In the genomic region with DNA sequence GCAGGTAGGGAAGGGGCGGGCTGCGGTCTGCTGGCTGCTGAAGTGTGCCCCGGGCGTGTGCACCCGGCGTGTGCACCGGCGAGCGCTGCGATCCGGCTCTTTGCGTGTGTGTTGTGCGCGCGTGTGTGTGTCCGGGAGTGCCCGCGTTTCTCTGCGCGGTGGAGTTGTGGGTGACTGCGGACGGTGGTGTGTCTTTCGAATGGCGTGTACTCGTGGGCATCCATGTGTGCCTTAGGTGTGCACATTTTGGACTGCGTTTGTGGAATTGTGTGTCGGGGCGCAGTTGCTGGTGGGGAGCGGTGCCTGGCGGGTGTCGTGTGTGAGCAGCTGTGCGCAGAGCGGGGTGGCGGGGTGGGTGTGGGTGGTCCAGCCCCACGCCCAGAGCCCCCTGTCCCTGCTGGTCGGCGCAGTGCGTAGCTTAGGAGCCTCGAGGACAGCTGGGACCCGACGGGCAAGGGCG, we compare ENCODE assay signal across 9 cellular contexts. TPM values are rescaled to one million over a fixed set of nuclear protein-coding genes. Genes with fewer than 3 reads are reported as not detected.
DNase-seq lines count a peak whose midpoint lies in the region; ATAC-seq, FAIRE-seq and TF ChIP-seq lines count a peak whose summit lies in the region.
"Had no signal": no experiment of that assay in that cellular context is flagged by ENCODE, and none has a peak within 500 bp of the region (broad histone marks: within the 10 kb centered on the region; RNA-seq: fewer than 3 reads in every experiment).

No MANE protein-coding gene starts in this region.

- ATAC-seq in GM23338 (peak; percentile 5), Panc1 (peak; percentile 34)

- no peaks in the 10 kb centered on the region; the same call in 2 of the 3 replicates for H3K9me3 Mint-ChIP-seq in GM23338
- peaks cover 4% of the 10 kb centered on the region for H3K9me3 Mint-ChIP-seq in chondrocyte (ENCODE audit: low read depth)

- H3K36me3 ChIP-seq in BJ (ENCODE audit: control insufficient read depth, insufficient read depth, low read length), result no peaks in the 10 kb centered on the region
- H3K36me3 ChIP-seq in GM23338 (ENCODE audit: insufficient read depth), result no peaks in the 10 kb centered on the region
- no peaks in the 10 kb centered on the region; the same call in none of the 2 replicates for H3K36me3 ChIP-seq in Panc1 (ENCODE audit: control insufficient read depth, insufficient read depth, low read length)

- DNase-seq in BJ (ENCODE audit: low read depth) (no peak), GM23338 (ENCODE audit: low spot score) (no peak), Panc1 (ENCODE audit: low read depth, low spot score) (no peak), chondrocyte (ENCODE audit: low spot score) (no peak), midbrain (lab: John Stamatoyannopoulos, UW) (peak; percentile 32), urothelium cell line (ENCODE audit: low spot score) (no peak), H54 (ENCODE audit: insufficient read length, low spot score) (no peak), dermis blood vessel endothelial cell (no peak)

- H3K36me3 Mint-ChIP-seq in GM23338 (ENCODE audit: low read depth) (no peaks in the 10 kb centered on the region), chondrocyte (ENCODE audit: low read depth) (no peaks in the 10 kb centered on the region)

- H3K9me3 ChIP-seq in Panc1 (ENCODE audit: control insufficient read depth, insufficient read depth, low read depth, low read length), result no peaks in the 10 kb centered on the region

- POLR2A ChIA-PET in BJ (lab: Charles Lee), result no interaction called here
- POLR2A ChIA-PET in Panc1 (lab: Charles Lee), result interaction anchor here (0.6 to 1.8 kb wide), 4 partner anchors 26 to 460 kb away, joined by 3 to 5 read pairs (median 4); a partner anchor contains a TSS

- H3K79me2 ChIP-seq in GM23338 (replicated peaks; ENCODE audit: insufficient read depth), result no peaks in the 10 kb centered on the region; the same call in 1 of the 2 replicates

- H2AFZ ChIP-seq in GM23338, result peak overlapping the region; percentile 56; the same call in 1 of the 2 replicates

- in situ Hi-C loops in Panc1 (cut with HindIII; ENCODE audit: low pct_unique_long_range_greater_than_20kb, low sequenced_read_pairs), result no loop called here

- H3K4me1 ChIP-seq in GM23338 (ENCODE audit: insufficient read depth) (peaks cover 11% of the 10 kb centered on the region; the same call in 1 of the 2 replicates), Panc1 (ENCODE audit: control insufficient read depth, insufficient read depth, low read length) (peaks cover 52% of the 10 kb centered on the region)

- H3K9me2 ChIP-seq in GM23338 (ENCODE audit: insufficient read depth), result no peaks in the 10 kb centered on the region

- H3K4me2 ChIP-seq in GM23338, result peak overlapping the region; percentile 94

- H3K27ac Mint-ChIP-seq in GM23338 (no peak overlapping the region), chondrocyte (ENCODE audit: unreplicated experiment) (no peak overlapping the region)

- CTCF ChIA-PET in BJ (lab: Yijun Ruan, JAX) (interaction anchor here (0.7 to 3.3 kb wide), 13 partner anchors 10 to 231 kb away, joined by 3 to 26 read pairs (median 3); no protein-coding TSS in a partner anchor), Panc1 (lab: Charles Lee) (interaction anchor here (1.4 to 2.0 kb wide), 3 partner anchors 17 to 29 kb away, joined by 3 to 8 read pairs (median 8); no protein-coding TSS in a partner anchor)

- no peak for TF ChIP-seq CTCF in BJ (IDR thresholded peaks at IDR 0.05; ENCODE audit: insufficient read depth, low read depth, low read length)
- TF ChIP-seq CTCF in GM23338 (conservative IDR thresholded peaks at IDR 0.05; ENCODE audit: low read depth in 2 of 2), result no peak
- TF ChIP-seq CTCF in Panc1 (IDR thresholded peaks at IDR 0.05), result no peak
- no peak for TF ChIP-seq CTCF in chondrocyte (IDR thresholded peaks at IDR 0.05)

- no peaks in the 10 kb centered on the region for H3F3A ChIP-seq in GM23338 (replicated peaks; ENCODE audit: low read depth)

- H3K4me3 ChIP-seq in BJ (ENCODE audit: low read depth, low read length) (peak overlapping the region; percentile 60), GM23338 (peak overlapping the region; percentile 72), Panc1 (ENCODE audit: low read depth in 2 of 2, low read length in 2 of 2) (peak overlapping the region; percentile 88 to 94)

- no TSS peak for BruUV-seq in Panc1 (replicated peaks; lab: Mats Ljungman, UMichigan)

- no peaks in the 10 kb centered on the region for H3K27me3 ChIP-seq in BJ (ENCODE audit: control insufficient read depth, insufficient read depth, low read length)
- H3K27me3 ChIP-seq in GM23338 (ENCODE audit: insufficient read depth), result peaks cover 39% of the 10 kb centered on the region
- no peaks in the 10 kb centered on the region for H3K27me3 ChIP-seq in Panc1 (ENCODE audit: control insufficient read depth, insufficient read depth, low read length)

- peaks cover 15% of the 10 kb centered on the region for H4K20me1 ChIP-seq in GM23338 (replicated peaks; ENCODE audit: insufficient read depth)

- intact Hi-C loops in Panc1 (cut with micrococcal nuclease; ENCODE audit: unreplicated experiment), result loop anchor here (10.0 kb wide), 1 partner anchor 158 kb away; no protein-coding TSS in a partner anchor

- peak; percentile 32 for FAIRE-seq in urothelium cell line (lab: Jason Lieb, UNC)
- no peak for FAIRE-seq in H54 (lab: Jason Lieb, UNC)
- FAIRE-seq: islet of Langerhans had no signal

- H3K4me3 Mint-ChIP-seq in GM23338 (peak overlapping the region; percentile 87), chondrocyte (ENCODE audit: unreplicated experiment) (peak overlapping the region; percentile 83)

- H3K27me3 Mint-ChIP-seq in GM23338 (ENCODE audit: insufficient read depth, low read depth, poor library complexity) (peaks cover 33% of the 10 kb centered on the region), chondrocyte (ENCODE audit: low read depth) (no peaks in the 10 kb centered on the region)

- H3K27ac ChIP-seq in GM23338 (ENCODE audit: low read depth) (no peak overlapping the region), Panc1 (ENCODE audit: low read length) (peak overlapping the region; percentile 91)

- TF ChIP-seq POLR2A in H54 (IDR thresholded peaks at IDR 0.05; ENCODE audit: low read depth, low read length), result no peak

- H3K4me1 Mint-ChIP-seq in GM23338 (peaks cover 21% of the 10 kb centered on the region), chondrocyte (ENCODE audit: low read depth) (peaks cover 10% of the 10 kb centered on the region)

TF ChIP-seq in GM23338, 12 proteins besides CTCF, POLR2A, EP300 and RAD21:
- TF ChIP-seq EZH2 (IDR thresholded peaks at IDR 0.05; ENCODE audit: low read depth, unreplicated experiment) (peak; percentile 73), JUNB (IDR thresholded peaks at IDR 0.05; ENCODE audit: unreplicated experiment) (no peak)

RNA-seq across cellular contexts. Expression of a gene that starts 0.5 kb away (rescaled TPM):
- polyA plus RNA-seq in BJ (2011; rRNA removed) (8.1 and 17.6 TPM in 2 replicates), GM23338 (2016; fragmentation: Nextera tagmentation; extraction: Ambion mirVana) (8.3 and 9.7 TPM in 2 replicates)
- 7.1 and 9.7 TPM in 2 replicates for polyA minus RNA-seq in BJ (2011; rRNA and poly(A)+ RNA removed)
- 14.8 and 25.4 TPM in 2 replicates for total RNA-seq in GM23338 (2014; rRNA removed; shearing (Covaris generic))
- total RNA-seq in Panc1 (2021; ENCODE audit: unreplicated experiment) (234 TPM), chondrocyte (18.7 to 44.0 TPM (median 19.3 TPM) in 3 replicates), dermis blood vessel endothelial cell (72.2 and 72.4 TPM in 2 replicates)
- polyA plus RNA-seq in Panc1 (2012; ENCODE audit: insufficient read length), result 556 TPM
